Comparison of ENCODE assay signal across 8 cellular contexts in the genomic region with DNA sequence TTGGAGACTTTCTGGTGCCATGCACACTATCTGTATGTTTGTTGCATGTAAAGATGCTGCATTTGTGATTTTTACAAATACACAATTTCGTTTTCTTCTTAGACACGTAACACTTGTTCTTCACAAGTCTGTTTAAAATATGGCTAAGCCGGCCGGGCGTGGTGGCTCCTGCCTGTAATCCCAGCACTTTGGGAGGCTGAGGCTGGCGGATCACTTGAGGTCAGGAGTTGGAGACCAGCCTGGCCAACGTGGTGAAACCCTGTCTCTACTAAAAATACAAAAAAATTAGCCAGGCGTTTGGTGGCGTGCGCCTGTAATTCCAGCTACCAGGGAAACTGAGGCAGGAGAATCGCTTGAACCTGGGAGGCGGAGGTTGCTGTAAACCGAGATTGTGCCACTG. TPM values are rescaled to one million over a fixed set of nuclear protein-coding genes. Genes with fewer than 3 reads are reported as not detected.
DNase-seq lines count a peak whose midpoint lies in the region; ATAC-seq and TF ChIP-seq lines count a peak whose summit lies in the region.
"Not testable (repeated sequence)": the region's sequence is repeated elsewhere in the genome, so short reads cannot be mapped to it uniquely, and the experiment has no call there.

No MANE protein-coding gene starts in this region.

- not testable (repeated sequence) for H3K79me2 ChIP-seq in DND-41 (ENCODE audit: insufficient read depth, low read length); parathyroid adenoma

- H3K27ac ChIP-seq in DND-41 (ENCODE audit: low read length) (peak overlapping the region; percentile 84), esophagus muscularis mucosa (replicated peaks in 1 of 4) (peak overlapping the region; percentile 86 to 91 (median 88)), lower lobe of right lung (peak overlapping the region; percentile 92), parathyroid adenoma (peak overlapping the region; percentile 87), thyroid gland (peak overlapping the region in 2 of 3 donors; percentile 85 to 89)

- not testable (repeated sequence) for ATAC-seq in DND-41 (ENCODE audit: insufficient read depth, low read depth); activated B cell treated with CpG ODN at 0.5 μM for 24 hours (ENCODE audit: low read depth); lower lobe of right lung

- not testable (repeated sequence) for TF ChIP-seq CTCF in DND-41 (IDR thresholded peaks at IDR 0.05; ENCODE audit: borderline replicate concordance, extremely low read depth, low read length, poor library complexity, severe bottlenecking); activated B cell treated with CpG ODN at 0.5 μM for 24 hours (IDR thresholded peaks at IDR 0.05); astrocyte of the spinal cord (IDR thresholded peaks at IDR 0.05; ENCODE audit: low read depth, low read length); esophagus muscularis mucosa (IDR thresholded peaks at IDR 0.05); lower lobe of right lung (IDR thresholded peaks at IDR 0.05); parathyroid adenoma (IDR thresholded peaks at IDR 0.05); thyroid gland (IDR thresholded peaks at IDR 0.05)

- H3K9me3 ChIP-seq in DND-41 (ENCODE audit: insufficient read depth, low read length, severe bottlenecking); MG63; esophagus muscularis mucosa; lower lobe of right lung; parathyroid adenoma (ENCODE audit: control insufficient read depth, low read length); thyroid gland: not testable (repeated sequence)

- H3K4me1 ChIP-seq in DND-41 (ENCODE audit: insufficient read depth, low read length) (peaks cover 15% of the 10 kb centered on the region), esophagus muscularis mucosa (peaks cover 8 to 19% (median 14%) of the 10 kb centered on the region in 4 donors)
- H3K4me1 ChIP-seq in lower lobe of right lung, parathyroid adenoma, thyroid gland: not testable (repeated sequence)

- H3K36me3 Mint-ChIP-seq in activated B cell treated with CpG ODN at 0.5 μM for 24 hours (ENCODE audit: low read depth), result not testable (repeated sequence)

- H3K27me3 Mint-ChIP-seq in activated B cell treated with CpG ODN at 0.5 μM for 24 hours, result not testable (repeated sequence)

- peak overlapping the region; percentile 68 for H3K4me2 ChIP-seq in DND-41 (ENCODE audit: insufficient read depth, low read length)
- H3K4me2 ChIP-seq in parathyroid adenoma (ENCODE audit: low read length), result peak overlapping the region; percentile 98

- H3K9me3 Mint-ChIP-seq in activated B cell treated with CpG ODN at 0.5 μM for 24 hours, result not testable (repeated sequence)

- CTCF ChIA-PET in activated B cell treated with CpG ODN at 0.5 μM for 24 hours (lab: Charles Lee), result interaction anchor here (1.8 kb wide), 1 partner anchor 15 kb away, joined by 5 read pairs; a partner anchor contains a TSS

- 86% methylated on average over 13 of the region's 13 CpGs for WGBS in esophagus muscularis mucosa
- 80 to 85% methylated on average over 13 of the region's 13 CpGs for WGBS in thyroid gland, 2 donors

- TF ChIP-seq POLR2A in esophagus muscularis mucosa (IDR thresholded peaks at IDR 0.05; ENCODE audit: low read depth); thyroid gland (IDR thresholded peaks at IDR 0.05): not testable (repeated sequence)

- intact Hi-C loops in activated B cell treated with CpG ODN at 0.5 μM for 24 hours (cut with micrococcal nuclease) (loop anchor here (1.0 to 5.0 kb wide), 4 partner anchors 15 to 492 kb away; a partner anchor contains a TSS), esophagus muscularis mucosa (cut with DNase I) (loop anchor here (1.0 kb wide), 1 partner anchor 27 kb away; no protein-coding TSS in a partner anchor)
- intact Hi-C loops in lower lobe of right lung (cut with DNase I); thyroid gland (cut with DNase I): not testable (repeated sequence)

- POLR2A ChIA-PET in activated B cell treated with CpG ODN at 0.5 μM for 24 hours (lab: Charles Lee), result interaction anchor here (0.7 to 2.0 kb wide), 4 partner anchors 15 to 228 kb away, joined by 4 to 19 read pairs (median 12); a partner anchor contains a TSS

- H4K20me1 ChIP-seq in DND-41 (ENCODE audit: insufficient read depth, low read length), result not testable (repeated sequence)

- H3K36me3 ChIP-seq in DND-41 (ENCODE audit: insufficient read depth, low read length); MG63; esophagus muscularis mucosa; lower lobe of right lung; parathyroid adenoma (ENCODE audit: control insufficient read depth, insufficient read depth, low read length); thyroid gland: not testable (repeated sequence)

- DNase-seq in DND-41; MG63; activated B cell treated with CpG ODN at 0.5 μM for 24 hours; astrocyte of the spinal cord (ENCODE audit: low read depth, low spot score); esophagus muscularis mucosa (ENCODE audit: extremely low spot score); lower lobe of right lung; thyroid gland: not testable (repeated sequence)

- H3K4me3 ChIP-seq in DND-41 (ENCODE audit: low read depth in 1 of 2, low read length in 2 of 2) (peak overlapping the region; percentile 54 to 65; a peak in 3 of 4 replicates), MG63 (peak overlapping the region; percentile 55), astrocyte of the spinal cord (ENCODE audit: low read depth, low read length) (peak overlapping the region; percentile 56), esophagus muscularis mucosa (peak overlapping the region; percentile 55 to 69 (median 66)), lower lobe of right lung (peak overlapping the region; percentile 77), parathyroid adenoma (ENCODE audit: low read depth, low read length) (peak overlapping the region; percentile 87)
- not testable (repeated sequence) for H3K4me3 ChIP-seq in thyroid gland (replicated peaks in 1 of 3)

- H3K4me1 Mint-ChIP-seq in activated B cell treated with CpG ODN at 0.5 μM for 24 hours, result peaks cover 14% of the 10 kb centered on the region

- not testable (repeated sequence) for H3K27me3 ChIP-seq in DND-41 (ENCODE audit: insufficient read depth, low read length, poor library complexity); MG63; esophagus muscularis mucosa; lower lobe of right lung (ENCODE audit: low read depth); parathyroid adenoma (ENCODE audit: control insufficient read depth, insufficient read depth, low read length); thyroid gland

- not testable (repeated sequence) for TF ChIP-seq EP300 in esophagus muscularis mucosa (IDR thresholded peaks at IDR 0.05)

- in situ Hi-C loops in astrocyte of the spinal cord (cut with HindIII; ENCODE audit: low sequenced_read_pairs), result not testable (repeated sequence)

- peak overlapping the region; percentile 79 for H3K9ac ChIP-seq in DND-41 (ENCODE audit: low read depth, low read length)
- not testable (repeated sequence) for H3K9ac ChIP-seq in parathyroid adenoma

- H2AFZ ChIP-seq in DND-41 (ENCODE audit: low read depth, low read length) (peak overlapping the region; percentile 83), parathyroid adenoma (peak overlapping the region; percentile 99)

- H3K4me3 Mint-ChIP-seq in activated B cell treated with CpG ODN at 0.5 μM for 24 hours, result peak overlapping the region; percentile 90

- peak overlapping the region; percentile 90 for H3K27ac Mint-ChIP-seq in activated B cell treated with CpG ODN at 0.5 μM for 24 hours

RNA-seq across cellular contexts. Expression of a gene that starts 14.7 kb away (rescaled TPM):
- 187 and 211 TPM in 2 replicates for total RNA-seq in MG63 (2014; rRNA removed; shearing (Covaris generic); ENCODE audit: low replicate concordance)
- total RNA-seq in activated B cell treated with CpG ODN at 0.5 μM for 24 hours (49.5 and 49.9 TPM in 2 replicates), esophagus muscularis mucosa (10 to 100 TPM; 11.2 to 26.3 (median 18.6) TPM), lower lobe of right lung (23.4 TPM), thyroid gland (10 to 100 TPM; 13.3 to 25.8 (median 17.5) TPM)

RNA-seq across cellular contexts. Expression of a gene that starts 24.5 kb away (rescaled TPM):
- 5.2 and 21.1 TPM in 2 replicates for total RNA-seq in MG63 (2014; rRNA removed; shearing (Covaris generic); ENCODE audit: low replicate concordance)
- total RNA-seq in activated B cell treated with CpG ODN at 0.5 μM for 24 hours (3.5 and 4.3 TPM in 2 replicates), esophagus muscularis mucosa (10 to 100 TPM; 10.3 to 15.0 (median 11.9) TPM), lower lobe of right lung (7.4 TPM), thyroid gland (10 to 100 TPM in 2 of 4 donors, 1 to 10 TPM in 2; 6.7 to 14.4 (median 10.6) TPM)
